ENCODE assay signal across 1 cellular context in the genomic region with DNA sequence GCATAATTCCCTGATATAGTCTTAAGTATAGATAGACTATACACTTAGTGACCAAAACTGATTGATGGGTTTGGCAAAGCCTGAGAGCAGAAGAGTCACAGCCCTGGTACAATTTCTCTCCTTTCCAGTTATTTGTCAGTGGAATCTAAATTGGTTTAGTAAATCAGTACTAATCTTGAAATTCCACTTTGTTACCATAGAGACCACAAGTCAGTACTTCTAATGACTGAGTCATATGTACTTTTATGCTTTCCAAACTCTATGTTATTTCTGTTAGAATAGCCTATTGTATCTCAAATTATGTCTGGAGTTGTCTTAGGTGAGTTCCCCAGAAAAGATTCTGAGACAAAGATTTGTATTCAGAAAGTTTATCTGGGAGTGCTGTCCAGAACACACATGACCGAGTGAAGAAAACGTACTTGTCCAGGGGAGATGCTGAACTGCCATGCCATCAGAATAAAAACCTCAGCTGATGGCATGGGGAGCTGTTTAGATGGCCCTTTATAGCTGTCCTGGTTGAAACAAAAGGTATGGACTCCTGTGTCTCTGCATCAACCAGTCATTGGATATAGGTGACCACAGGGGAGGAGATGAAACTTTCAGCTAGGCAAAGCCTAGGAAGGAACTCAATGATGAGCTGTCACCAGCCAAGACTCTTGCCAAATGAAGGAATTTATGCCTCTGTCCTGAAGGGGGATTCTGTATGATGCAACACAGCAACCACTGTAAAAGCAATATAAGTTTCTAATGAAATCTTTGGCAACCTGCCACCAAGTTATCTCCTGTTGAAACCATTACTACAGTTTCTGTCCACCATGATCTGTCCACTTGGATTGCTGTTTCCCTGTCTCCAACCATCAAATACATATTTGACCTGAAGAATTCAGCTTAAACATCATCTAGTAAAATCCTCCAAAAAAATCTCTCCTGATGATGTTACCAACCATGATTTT.
TF ChIP-seq lines count a peak whose summit lies in the region.

No MANE protein-coding gene starts in this region.

TF ChIP-seq in SK-N-SH, 30 proteins besides CTCF, POLR2A, EP300 and RAD21 (continued from another document):
- TF ChIP-seq, protein P1, sequence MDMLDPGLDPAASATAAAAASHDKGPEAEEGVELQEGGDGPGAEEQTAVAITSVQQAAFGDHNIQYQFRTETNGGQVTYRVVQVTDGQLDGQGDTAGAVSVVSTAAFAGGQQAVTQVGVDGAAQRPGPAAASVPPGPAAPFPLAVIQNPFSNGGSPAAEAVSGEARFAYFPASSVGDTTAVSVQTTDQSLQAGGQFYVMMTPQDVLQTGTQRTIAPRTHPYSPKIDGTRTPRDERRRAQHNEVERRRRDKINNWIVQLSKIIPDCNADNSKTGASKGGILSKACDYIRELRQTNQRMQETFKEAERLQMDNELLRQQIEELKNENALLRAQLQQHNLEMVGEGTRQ (IDR thresholded peaks at IDR 0.05; ENCODE audit: borderline replicate concordance, low read depth, low read length): no peak
- no peak for TF ChIP-seq MXI1 (IDR thresholded peaks at IDR 0.05; ENCODE audit: low read depth, low read length)
- TF ChIP-seq SIN3A (IDR thresholded peaks at IDR 0.05; ENCODE audit: borderline replicate concordance, low read depth, low read length): no peak
- TF ChIP-seq, protein P2, sequence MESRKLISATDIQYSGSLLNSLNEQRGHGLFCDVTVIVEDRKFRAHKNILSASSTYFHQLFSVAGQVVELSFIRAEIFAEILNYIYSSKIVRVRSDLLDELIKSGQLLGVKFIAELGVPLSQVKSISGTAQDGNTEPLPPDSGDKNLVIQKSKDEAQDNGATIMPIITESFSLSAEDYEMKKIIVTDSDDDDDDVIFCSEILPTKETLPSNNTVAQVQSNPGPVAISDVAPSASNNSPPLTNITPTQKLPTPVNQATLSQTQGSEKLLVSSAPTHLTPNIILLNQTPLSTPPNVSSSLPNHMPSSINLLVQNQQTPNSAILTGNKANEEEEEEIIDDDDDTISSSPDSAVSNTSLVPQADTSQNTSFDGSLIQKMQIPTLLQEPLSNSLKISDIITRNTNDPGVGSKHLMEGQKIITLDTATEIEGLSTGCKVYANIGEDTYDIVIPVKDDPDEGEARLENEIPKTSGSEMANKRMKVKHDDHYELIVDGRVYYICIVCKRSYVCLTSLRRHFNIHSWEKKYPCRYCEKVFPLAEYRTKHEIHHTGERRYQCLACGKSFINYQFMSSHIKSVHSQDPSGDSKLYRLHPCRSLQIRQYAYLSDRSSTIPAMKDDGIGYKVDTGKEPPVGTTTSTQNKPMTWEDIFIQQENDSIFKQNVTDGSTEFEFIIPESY (IDR thresholded peaks at IDR 0.05; ENCODE audit: borderline replicate concordance, low read depth): no peak
- TF ChIP-seq FOSL2 (IDR thresholded peaks at IDR 0.05; ENCODE audit: borderline replicate concordance, low read depth): peak; percentile 58
- TF ChIP-seq RCOR1 (IDR thresholded peaks at IDR 0.05; ENCODE audit: low read length): no peak
- TF ChIP-seq, protein P3, sequence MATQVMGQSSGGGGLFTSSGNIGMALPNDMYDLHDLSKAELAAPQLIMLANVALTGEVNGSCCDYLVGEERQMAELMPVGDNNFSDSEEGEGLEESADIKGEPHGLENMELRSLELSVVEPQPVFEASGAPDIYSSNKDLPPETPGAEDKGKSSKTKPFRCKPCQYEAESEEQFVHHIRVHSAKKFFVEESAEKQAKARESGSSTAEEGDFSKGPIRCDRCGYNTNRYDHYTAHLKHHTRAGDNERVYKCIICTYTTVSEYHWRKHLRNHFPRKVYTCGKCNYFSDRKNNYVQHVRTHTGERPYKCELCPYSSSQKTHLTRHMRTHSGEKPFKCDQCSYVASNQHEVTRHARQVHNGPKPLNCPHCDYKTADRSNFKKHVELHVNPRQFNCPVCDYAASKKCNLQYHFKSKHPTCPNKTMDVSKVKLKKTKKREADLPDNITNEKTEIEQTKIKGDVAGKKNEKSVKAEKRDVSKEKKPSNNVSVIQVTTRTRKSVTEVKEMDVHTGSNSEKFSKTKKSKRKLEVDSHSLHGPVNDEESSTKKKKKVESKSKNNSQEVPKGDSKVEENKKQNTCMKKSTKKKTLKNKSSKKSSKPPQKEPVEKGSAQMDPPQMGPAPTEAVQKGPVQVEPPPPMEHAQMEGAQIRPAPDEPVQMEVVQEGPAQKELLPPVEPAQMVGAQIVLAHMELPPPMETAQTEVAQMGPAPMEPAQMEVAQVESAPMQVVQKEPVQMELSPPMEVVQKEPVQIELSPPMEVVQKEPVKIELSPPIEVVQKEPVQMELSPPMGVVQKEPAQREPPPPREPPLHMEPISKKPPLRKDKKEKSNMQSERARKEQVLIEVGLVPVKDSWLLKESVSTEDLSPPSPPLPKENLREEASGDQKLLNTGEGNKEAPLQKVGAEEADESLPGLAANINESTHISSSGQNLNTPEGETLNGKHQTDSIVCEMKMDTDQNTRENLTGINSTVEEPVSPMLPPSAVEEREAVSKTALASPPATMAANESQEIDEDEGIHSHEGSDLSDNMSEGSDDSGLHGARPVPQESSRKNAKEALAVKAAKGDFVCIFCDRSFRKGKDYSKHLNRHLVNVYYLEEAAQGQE (IDR thresholded peaks at IDR 0.05; ENCODE audit: low read depth, low read length): no peak
- TF ChIP-seq JUND (IDR thresholded peaks at IDR 0.05): peak; percentile 52
- TF ChIP-seq, protein P4, sequence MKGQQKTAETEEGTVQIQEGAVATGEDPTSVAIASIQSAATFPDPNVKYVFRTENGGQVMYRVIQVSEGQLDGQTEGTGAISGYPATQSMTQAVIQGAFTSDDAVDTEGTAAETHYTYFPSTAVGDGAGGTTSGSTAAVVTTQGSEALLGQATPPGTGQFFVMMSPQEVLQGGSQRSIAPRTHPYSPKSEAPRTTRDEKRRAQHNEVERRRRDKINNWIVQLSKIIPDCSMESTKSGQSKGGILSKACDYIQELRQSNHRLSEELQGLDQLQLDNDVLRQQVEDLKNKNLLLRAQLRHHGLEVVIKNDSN (IDR thresholded peaks at IDR 0.05; ENCODE audit: borderline replicate concordance, low read depth): no peak
- TF ChIP-seq, protein P5, sequence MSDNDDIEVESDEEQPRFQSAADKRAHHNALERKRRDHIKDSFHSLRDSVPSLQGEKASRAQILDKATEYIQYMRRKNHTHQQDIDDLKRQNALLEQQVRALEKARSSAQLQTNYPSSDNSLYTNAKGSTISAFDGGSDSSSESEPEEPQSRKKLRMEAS (IDR thresholded peaks at IDR 0.05; ENCODE audit: low read depth): no peak; the same call in 1 of the 2 replicates
- TF ChIP-seq YY1 (IDR thresholded peaks at IDR 0.05; ENCODE audit: low read depth): 0 out of 2 replicates have a peak, but pooled peaks have one; percentile 16
